Comparison of ENCODE assay signal across 26 cellular contexts in the genomic region with DNA sequence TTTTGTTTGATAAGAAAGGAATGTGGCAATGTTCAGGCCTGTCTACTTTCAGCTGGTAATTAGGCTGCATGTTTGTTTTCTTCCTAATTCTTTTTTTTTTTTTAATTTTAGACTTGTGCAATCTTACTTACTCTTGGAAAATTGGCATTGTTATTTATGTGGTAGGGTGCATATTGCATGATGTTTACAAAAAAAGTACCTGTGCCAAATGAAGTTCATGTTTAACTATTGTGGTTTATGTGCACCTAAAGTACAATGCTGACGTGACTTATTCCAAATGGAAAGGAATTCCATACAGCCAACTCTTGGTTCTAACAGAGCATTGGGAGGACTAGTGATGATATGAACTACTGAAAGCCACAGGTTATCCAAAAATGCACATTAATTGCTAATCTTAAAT. TPM values are rescaled to one million over a fixed set of nuclear protein-coding genes. Genes with fewer than 3 reads are reported as not detected.
"Had no signal": no experiment of that assay in that cellular context is flagged by ENCODE, and none has a peak within 500 bp of the region (broad histone marks: within the 10 kb centered on the region; RNA-seq: fewer than 3 reads in every experiment).

No MANE protein-coding gene starts in this region.

- H3K4me1 Mint-ChIP-seq: activated naive CD8-positive, alpha-beta T cell treated with anti-CD3 and anti-CD28 coated beads, Interleukin-2, amount 50 U/mL, for 24 hours had no signal

- H3K4me3 Mint-ChIP-seq: activated naive CD8-positive, alpha-beta T cell treated with anti-CD3 and anti-CD28 coated beads, Interleukin-2, amount 50 U/mL, for 24 hours; activated T-cell treated with anti-CD3 and anti-CD28 coated beads, Interleukin-2, amount 50 U/mL, for 4 hours; T-helper 1 cell treated with Interleukin-12 subunit alpha and Interleukin-12 subunit beta and Interleukin-4 antibody, amounts not matched to agents 30 μg/mL and 1 μg/mL, for 36 hours had no signal

- H3K27me3 Mint-ChIP-seq: activated naive CD8-positive, alpha-beta T cell treated with anti-CD3 and anti-CD28 coated beads, Interleukin-2, amount 50 U/mL, for 24 hours had no signal

- H3K36me3 ChIP-seq: brain microvascular endothelial cell, Peyer's patch had no signal

- H3K27me3 ChIP-seq: brain microvascular endothelial cell, Peyer's patch had no signal

- H3K27ac ChIP-seq: brain microvascular endothelial cell, Peyer's patch had no signal

- H3K9me3 Mint-ChIP-seq: activated naive CD8-positive, alpha-beta T cell treated with anti-CD3 and anti-CD28 coated beads, Interleukin-2, amount 50 U/mL, for 24 hours; T-helper 1 cell treated with Interleukin-12 subunit alpha and Interleukin-12 subunit beta and Interleukin-4 antibody, amounts not matched to agents 30 μg/mL and 1 μg/mL, for 36 hours had no signal

- FAIRE-seq: astrocyte had no signal

- H3K4me1 ChIP-seq: Peyer's patch had no signal

- ATAC-seq: activated CD4-positive, CD25-positive, alpha-beta regulatory T cell treated with anti-CD3 and anti-CD28 coated beads, Interleukin-2, amount 50 U/mL, for 24 hours; activated naive CD4-positive, alpha-beta T cell treated with anti-CD3 and anti-CD28 coated beads, Interleukin-2, amount 50 U/mL, for 72 hours; activated naive CD8-positive, alpha-beta T cell treated with anti-CD3 and anti-CD28 coated beads, Interleukin-2, amount 50 U/mL, for 24 hours; activated T-cell treated with anti-CD3 and anti-CD28 coated beads, Interleukin-2, amount 50 U/mL, for 4 hours had no signal

- DNase-seq: activated CD4-positive, alpha-beta T cell treated with anti-CD3 and anti-CD28 coated beads for 48 hours; activated CD4-positive, alpha-beta T cell treated with anti-CD3 and anti-CD28 coated beads, Interleukin-2, amount 50 U/mL, for 4 hours; activated CD8-positive, alpha-beta memory T cell treated with anti-CD3 and anti-CD28 coated beads for 24 hours; activated effector memory CD4-positive, alpha-beta T cell treated with anti-CD3 and anti-CD28 coated beads, Interleukin-2, amount 50 U/mL, for 16 hours; activated naive CD4-positive, alpha-beta T cell treated with Interleukin-2 at 50 U/mL for 16 hours; activated naive CD8-positive, alpha-beta T cell treated with anti-CD3 and anti-CD28 coated beads, Interleukin-2, amount 50 U/mL, for 24 hours; activated T-cell treated with anti-CD3 and anti-CD28 coated beads, Interleukin-2, amount 50 U/mL, for 4 hours; amygdala; brain microvascular endothelial cell; caudate nucleus; MM.1S; NCI-H1105; NCI-H1436; NCI-H1694 treated with DMSO at 0.1 percent for 48 hours; NCI-H2029 treated with DMSO at 0.1 percent for 48 hours; NCI-H345; NCI-H510A; NCI-H526 treated with DMSO at 0.1 percent for 48 hours; NCI-H82; Peyer's patch; SHP77 had no signal

- H3K4me3 ChIP-seq: Peyer's patch had no signal

- H3K9me3 ChIP-seq: Peyer's patch had no signal

- H3K36me3 Mint-ChIP-seq: activated naive CD4-positive, alpha-beta T cell treated with anti-CD3 and anti-CD28 coated beads, Interleukin-2, amount 50 U/mL, for 72 hours had no signal

- H3K27ac Mint-ChIP-seq: activated naive CD4-positive, alpha-beta T cell treated with anti-CD3 and anti-CD28 coated beads, Interleukin-2, amount 50 U/mL, for 72 hours; activated naive CD8-positive, alpha-beta T cell treated with anti-CD3 and anti-CD28 coated beads, Interleukin-2, amount 50 U/mL, for 24 hours; T-helper 1 cell treated with Interleukin-12 subunit alpha and Interleukin-12 subunit beta and Interleukin-4 antibody, amounts not matched to agents 30 μg/mL and 1 μg/mL, for 36 hours had no signal

RNA-seq across cellular contexts. Expression of a gene that starts 51.0 kb away (rescaled TPM):
- total RNA-seq: activated naive CD4-positive, alpha-beta T cell treated with anti-CD3 and anti-CD28 coated beads, Interleukin-2, amount 50 U/mL, for 72 hours; activated T-cell treated with anti-CD3 and anti-CD28 coated beads, Interleukin-2, amount 50 U/mL, for 4 hours; OCI-LY7 had no signal
